11 cellular contexts compared by ENCODE assay signal in the genomic region with DNA sequence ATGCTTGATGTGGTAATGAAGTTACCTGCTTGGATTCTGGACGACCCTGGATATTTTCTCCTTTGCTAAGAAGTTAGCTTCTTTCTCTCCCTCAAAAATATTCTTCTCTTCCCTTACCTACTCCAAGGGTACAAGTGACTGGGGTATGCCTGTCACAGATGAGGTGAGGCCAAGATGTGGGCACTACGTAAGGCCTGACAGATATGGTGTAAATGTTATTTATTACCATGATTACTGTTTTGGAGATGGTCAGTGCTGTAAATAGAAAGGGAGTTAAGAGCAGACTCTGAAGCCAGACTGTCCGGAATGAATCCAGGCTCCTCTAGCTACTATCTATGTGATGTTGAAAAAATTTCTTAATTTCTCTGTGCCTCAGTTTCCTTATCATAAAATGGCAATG. TPM values are rescaled to one million over a fixed set of nuclear protein-coding genes. Genes with fewer than 3 reads are reported as not detected.
DNase-seq lines count a peak whose midpoint lies in the region; ATAC-seq, FAIRE-seq and TF ChIP-seq lines count a peak whose summit lies in the region.
"Had no signal": no experiment of that assay in that cellular context is flagged by ENCODE, and none has a peak within 500 bp of the region (broad histone marks: within the 10 kb centered on the region; RNA-seq: fewer than 3 reads in every experiment).

No MANE protein-coding gene starts in this region.

- CTCF ChIA-PET in CD8-positive, alpha-beta memory T cell (lab: Charles Lee) = interaction anchor here (1.1 to 1.8 kb wide), 3 partner anchors 9 to 307 kb away, joined by 4 to 6 read pairs (median 5); a partner anchor contains a TSS

- peaks cover 20 to 38% (median 28%) of the 10 kb centered on the region in 3 donors for H3K4me1 Mint-ChIP-seq in CD8-positive, alpha-beta memory T cell
- H3K4me1 Mint-ChIP-seq in brain = peaks cover 46% of the 10 kb centered on the region
- H3K4me1 Mint-ChIP-seq in nephron = peaks cover 35% of the 10 kb centered on the region

- peaks cover 13% of the 10 kb centered on the region for H3K4me1 ChIP-seq in CD8-positive, alpha-beta memory T cell (ENCODE audit: insufficient read depth, low read length)
- H3K4me1 ChIP-seq in HUES64 (ENCODE audit: insufficient read depth, low read length) (peaks cover 27% of the 10 kb centered on the region), small intestine (ENCODE audit: control insufficient read depth in 2 of 2, insufficient read depth in 1 of 2, low read depth in 1 of 2, low read length in 1 of 2) (peaks cover 0 to 2% of the 10 kb centered on the region in 2 donors)

- POLR2A ChIA-PET in CD8-positive, alpha-beta memory T cell (lab: Charles Lee) = interaction anchor here (1.9 kb wide), 1 partner anchor 106 kb away, joined by 16 read pairs; a partner anchor contains a TSS

- peak overlapping the region; percentile 82 for H3K4me3 ChIP-seq in CD8-positive, alpha-beta memory T cell (ENCODE audit: low read length)
- H3K4me3 ChIP-seq in HUES64 (ENCODE audit: low read length) (peak overlapping the region; percentile 87), small intestine (ENCODE audit: low read depth in 1 of 2, low read length in 2 of 2) (no peak overlapping the region)

- WGBS in HUES64 = 97% methylated on average over 2 of the region's 3 CpGs
- 77 to 86% (median 79%) methylated on average over 3 of the region's 3 CpGs for WGBS in small intestine, 3 donors

- H3K36me3 Mint-ChIP-seq in CD8-positive, alpha-beta memory T cell = peaks cover 0 to 9% (median 0%) of the 10 kb centered on the region in 3 donors
- peaks cover 26% of the 10 kb centered on the region for H3K36me3 Mint-ChIP-seq in brain
- peaks cover 14% of the 10 kb centered on the region for H3K36me3 Mint-ChIP-seq in nephron (ENCODE audit: low read depth)

- ATAC-seq in GM21367 (IDR thresholded peaks at IDR 0.05; ENCODE audit: unreplicated experiment) (no peak), GM21576 (IDR thresholded peaks at IDR 0.05; ENCODE audit: unreplicated experiment) (no peak)

- no peaks in the 10 kb centered on the region for H3K9me3 Mint-ChIP-seq in CD8-positive, alpha-beta memory T cell
- H3K9me3 Mint-ChIP-seq in brain (peaks cover 0 to 2% (median 0%) of the 10 kb centered on the region in 5 experiments), nephron (no peaks in the 10 kb centered on the region)

- H3K27ac Mint-ChIP-seq in CD8-positive, alpha-beta memory T cell = peak overlapping the region in 5 of 8 donors; percentile 52 to 94 (median 85)
- H3K27ac Mint-ChIP-seq in brain (peak overlapping the region; percentile 95 to 99 (median 97)), nephron (peak overlapping the region; percentile 84 to 93 (median 91))

- peak overlapping the region; percentile 90 to 99 (median 97) for H3K4me3 Mint-ChIP-seq in CD8-positive, alpha-beta memory T cell
- H3K4me3 Mint-ChIP-seq in brain (peak overlapping the region; percentile 98 to 100 (median 98)), nephron (peak overlapping the region; percentile 98 to 100 (median 99))

- no peaks in the 10 kb centered on the region for H3K27me3 ChIP-seq in CD8-positive, alpha-beta memory T cell (ENCODE audit: insufficient read depth, low read length, poor library complexity, severe bottlenecking)
- H3K27me3 ChIP-seq in HUES64 (ENCODE audit: insufficient read depth, low read length) = no peaks in the 10 kb centered on the region
- no peaks in the 10 kb centered on the region for H3K27me3 ChIP-seq in small intestine (ENCODE audit: control insufficient read depth in 2 of 2, insufficient read depth in 2 of 2, low read length in 2 of 2)

- no peak for DNase-seq in CD8-positive, alpha-beta memory T cell
- DNase-seq in small intestine = no peak
- no peak for DNase-seq in iPS-NIHi7 (ENCODE audit: extremely low spot score)
- DNase-seq: activated CD4-positive, CD25-positive, alpha-beta regulatory T cell had no signal

- peak overlapping the region; percentile 90 for H3K9ac ChIP-seq in HUES64 (ENCODE audit: low read depth, low read length)

- no peaks in the 10 kb centered on the region for H3K36me3 ChIP-seq in CD8-positive, alpha-beta memory T cell (ENCODE audit: insufficient read depth, low read length)
- H3K36me3 ChIP-seq in HUES64 (ENCODE audit: insufficient read depth, low read length) (no peaks in the 10 kb centered on the region), small intestine (ENCODE audit: control insufficient read depth in 2 of 2, insufficient read depth in 2 of 2, low read length in 2 of 2) (no peaks in the 10 kb centered on the region)

- FAIRE-seq in small intestine (lab: Jason Lieb, UNC) = no peak
- FAIRE-seq: G401.6, islet of Langerhans had no signal

- peak overlapping the region; percentile 75 for H3K27ac ChIP-seq in CD8-positive, alpha-beta memory T cell (ENCODE audit: low read depth, low read length)
- H3K27ac ChIP-seq in HUES64 (ENCODE audit: low read depth, low read length) (no peak overlapping the region), small intestine (ENCODE audit: low read depth in 1 of 2, low read length in 1 of 2) (no peak overlapping the region)

- no peaks in the 10 kb centered on the region for H3K9me3 ChIP-seq in CD8-positive, alpha-beta memory T cell (ENCODE audit: low read length)
- H3K9me3 ChIP-seq in HUES64 (ENCODE audit: insufficient read depth, low read depth, low read length) = no peaks in the 10 kb centered on the region
- H3K9me3 ChIP-seq in small intestine (ENCODE audit: control insufficient read depth, low read depth) = no peaks in the 10 kb centered on the region

- H3K27me3 Mint-ChIP-seq in CD8-positive, alpha-beta memory T cell = no peaks in the 10 kb centered on the region
- peaks cover 12% of the 10 kb centered on the region for H3K27me3 Mint-ChIP-seq in brain
- peaks cover 10% of the 10 kb centered on the region for H3K27me3 Mint-ChIP-seq in nephron (ENCODE audit: low read depth)

- TF ChIP-seq CTCF in brain (conservative IDR thresholded peaks at IDR 0.05) (no peak), nephron (IDR thresholded peaks at IDR 0.05; ENCODE audit: unreplicated experiment in 3 of 3) (no peak)

RNA-seq across cellular contexts. Expression of a gene that starts 1.1 kb away (rescaled TPM):
- 1 to 10 TPM; 6.4 to 6.7 TPM for total RNA-seq in CD8-positive, alpha-beta memory T cell
- polyA plus RNA-seq in CD8-positive, alpha-beta memory T cell = 2.4 TPM
- polyA plus RNA-seq in HUES64 (2013, experiment 1 of 2) = 18.6 TPM
- 24.1 TPM for polyA plus RNA-seq in HUES64 (2013, experiment 2 of 2)
- 5.9 TPM for polyA plus RNA-seq in brain (ENCODE audit: insufficient read depth, low read depth, low replicate concordance)
- polyA plus RNA-seq in small intestine = 1 to 10 TPM in 1 of 3 donors, under 1 TPM in 2; 0.54 to 1.6 (median 0.67) TPM

Comparison
In these comparisons a context has a peak if more than half of its experiments do, and no peak if none do; other contexts are left out.
1. H3K4me3 ChIP-seq: peak in CD8-positive, alpha-beta memory T cell (single experiment) and HUES64 (single experiment); none in small intestine (0 of 2).
2. Peak in every context shown above with its lines, with median percentiles within 50 percentile points of each other: H3K27ac Mint-ChIP-seq and H3K4me3 Mint-ChIP-seq.